14 cellular contexts compared by ENCODE assay signal in the genomic region with DNA sequence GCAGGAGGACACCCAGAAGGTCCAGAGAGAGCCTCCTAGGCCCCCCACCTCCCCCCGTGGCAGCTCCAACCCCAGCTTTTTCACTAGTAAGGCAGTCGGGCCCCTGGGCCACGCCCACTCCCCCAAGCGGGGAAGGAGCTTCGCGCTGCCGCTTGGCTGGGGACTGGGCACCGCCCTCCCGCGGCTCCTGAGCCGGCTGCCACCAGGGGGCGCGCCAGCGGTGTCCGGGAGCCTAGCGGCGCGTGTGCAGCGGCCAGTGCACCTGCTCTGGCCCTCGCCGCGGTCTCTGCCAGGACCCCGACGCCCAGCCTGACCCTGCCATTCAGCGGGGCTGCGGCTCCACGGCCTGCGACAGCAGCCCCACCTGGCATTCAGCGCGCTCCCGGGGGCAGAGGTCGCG. TPM values are rescaled to one million over a fixed set of nuclear protein-coding genes. Genes with fewer than 3 reads are reported as not detected.
DNase-seq lines count a peak whose midpoint lies in the region; ATAC-seq and TF ChIP-seq lines count a peak whose summit lies in the region.
"Not testable (repeated sequence)": the region's sequence is repeated elsewhere in the genome, so short reads cannot be mapped to it uniquely, and the experiment has no call there.
"Had no signal": no experiment of that assay in that cellular context is flagged by ENCODE, and none has a peak within 500 bp of the region (broad histone marks: within the 10 kb centered on the region; RNA-seq: fewer than 3 reads in every experiment).

No MANE protein-coding gene starts in this region.

- POLR2A ChIA-PET in activated CD4-positive, alpha-beta T cell treated with anti-CD3 and anti-CD28 coated beads for 36 hours (lab: Charles Lee), result not testable (repeated sequence)

- intact Hi-C loops in activated CD4-positive, alpha-beta T cell treated with anti-CD3 and anti-CD28 coated beads for 36 hours (cut with DNase I, micrococcal nuclease), result not testable (repeated sequence)

- not testable (repeated sequence) for H3K9me3 Mint-ChIP-seq in activated CD4-positive, alpha-beta T cell treated with anti-CD3 and anti-CD28 coated beads for 36 hours (ENCODE audit: low read depth); chondrocyte (ENCODE audit: low read depth); nephron progenitor cell

- H3K27me3 Mint-ChIP-seq in activated CD4-positive, alpha-beta T cell treated with anti-CD3 and anti-CD28 coated beads for 36 hours; chondrocyte (ENCODE audit: low read depth); nephron progenitor cell (ENCODE audit: low read depth, poor library complexity): not testable (repeated sequence)

- 19% methylated on average over 10 of the region's 33 CpGs for WGBS in hepatocyte (ENCODE audit: low lambda C conversion rate, missing lambda C conversion rate)

- not testable (repeated sequence) for H3K9me2 ChIP-seq in hepatocyte (replicated peaks; ENCODE audit: insufficient read depth)

- not testable (repeated sequence) for H3K4me1 Mint-ChIP-seq in activated CD4-positive, alpha-beta T cell treated with anti-CD3 and anti-CD28 coated beads for 36 hours; chondrocyte (ENCODE audit: low read depth); nephron progenitor cell

- not testable (repeated sequence) for H3K36me3 ChIP-seq in hepatocyte (replicated peaks; ENCODE audit: insufficient read depth, low read depth)

- H2AFZ ChIP-seq in hepatocyte, result not testable (repeated sequence)

- not testable (repeated sequence) for DNase-seq in LNCaP clone FGC (ENCODE audit: low read depth); chondrocyte (ENCODE audit: low spot score); hepatocyte (ENCODE audit: low spot score)
- peak; percentile 48 for DNase-seq in activated CD4-positive, alpha-beta T cell treated with anti-CD3 and anti-CD28 coated beads for 36 hours
- DNase-seq in activated T-cell treated with anti-CD3 and anti-CD28 coated beads for 48 hours (ENCODE audit: low read depth) (peak; percentile 30), nephron progenitor cell (peak; percentile 71)
- DNase-seq in stimulated activated CD4-positive, alpha-beta T cell treated with anti-CD3 and anti-CD28 coated beads, Interleukin-4, amount 100 ng/mL, for 1 hour, result peak; percentile 9

- H3K4me2 ChIP-seq in hepatocyte, result not testable (repeated sequence)

- not testable (repeated sequence) for H3K4me1 ChIP-seq in hepatocyte (ENCODE audit: insufficient read depth)

- not testable (repeated sequence) for H3K4me3 ChIP-seq in LNCaP clone FGC (ENCODE audit: low read depth, low read length); hepatocyte

- not testable (repeated sequence) for H3K27me3 ChIP-seq in hepatocyte

- not testable (repeated sequence) for H3K79me2 ChIP-seq in hepatocyte

- CTCF ChIA-PET in activated CD4-positive, alpha-beta T cell treated with anti-CD3 and anti-CD28 coated beads for 36 hours (lab: Charles Lee), result not testable (repeated sequence)

- peak; percentile 63 for TF ChIP-seq CTCF in LNCaP clone FGC (IDR thresholded peaks at IDR 0.05; ENCODE audit: control insufficient read depth, extremely low read depth, insufficient read depth)
- TF ChIP-seq CTCF in chondrocyte (IDR thresholded peaks at IDR 0.05), result peak; percentile 49
- TF ChIP-seq CTCF in hepatocyte (IDR thresholded peaks at IDR 0.05; ENCODE audit: poor library complexity), result peak; percentile 23
- TF ChIP-seq CTCF in nephron progenitor cell (IDR thresholded peaks at IDR 0.05), result not testable (repeated sequence)

- not testable (repeated sequence) for H3K36me3 Mint-ChIP-seq in activated CD4-positive, alpha-beta T cell treated with anti-CD3 and anti-CD28 coated beads for 36 hours (ENCODE audit: low read depth); chondrocyte (ENCODE audit: low read depth); nephron progenitor cell (ENCODE audit: low read depth)

- ATAC-seq in activated CD4-positive, alpha-beta T cell treated with anti-CD3 and anti-CD28 coated beads for 36 hours, result not testable (repeated sequence)

- not testable (repeated sequence) for H3K9me3 ChIP-seq in hepatocyte (ENCODE audit: low read depth)

- H3K4me3 Mint-ChIP-seq in activated CD4-positive, alpha-beta T cell treated with anti-CD3 and anti-CD28 coated beads for 36 hours; chondrocyte (ENCODE audit: unreplicated experiment); nephron progenitor cell: not testable (repeated sequence)

- not testable (repeated sequence) for H3K27ac ChIP-seq in hepatocyte

- not testable (repeated sequence) for H4K20me1 ChIP-seq in hepatocyte (ENCODE audit: insufficient read depth, poor library complexity, severe bottlenecking)

- H3K27ac Mint-ChIP-seq in activated CD4-positive, alpha-beta T cell treated with anti-CD3 and anti-CD28 coated beads for 36 hours; chondrocyte (ENCODE audit: unreplicated experiment); nephron progenitor cell: not testable (repeated sequence)

RNA-seq across cellular contexts. Expression of gene TUBB8, which starts 37.8 kb away (rescaled TPM):
- total RNA-seq in activated CD4-positive, alpha-beta T cell treated with anti-CD3 and anti-CD28 coated beads for 36 hours, result not detected
- 0.22 TPM in 1 of 3 replicates, not detected in the others for total RNA-seq in chondrocyte
- 0.70 and 0.80 TPM in 2 replicates for total RNA-seq in hepatocyte
- 0.10 and 0.23 TPM in 2 replicates for polyA plus RNA-seq in hepatocyte
- total RNA-seq: activated CD4-positive, alpha-beta memory T cell treated with anti-CD3 and anti-CD28 coated beads, Interleukin-2, amount 10 ng/mL, durations not matched to agents 7 days and 5 days; esophagus mucosa; HT-29; osteoblast; Peyer's patch; renal cortical epithelial cell; upper lobe of left lung had no signal
